ENCODE assay signal across 8 cellular contexts in the genomic region with DNA sequence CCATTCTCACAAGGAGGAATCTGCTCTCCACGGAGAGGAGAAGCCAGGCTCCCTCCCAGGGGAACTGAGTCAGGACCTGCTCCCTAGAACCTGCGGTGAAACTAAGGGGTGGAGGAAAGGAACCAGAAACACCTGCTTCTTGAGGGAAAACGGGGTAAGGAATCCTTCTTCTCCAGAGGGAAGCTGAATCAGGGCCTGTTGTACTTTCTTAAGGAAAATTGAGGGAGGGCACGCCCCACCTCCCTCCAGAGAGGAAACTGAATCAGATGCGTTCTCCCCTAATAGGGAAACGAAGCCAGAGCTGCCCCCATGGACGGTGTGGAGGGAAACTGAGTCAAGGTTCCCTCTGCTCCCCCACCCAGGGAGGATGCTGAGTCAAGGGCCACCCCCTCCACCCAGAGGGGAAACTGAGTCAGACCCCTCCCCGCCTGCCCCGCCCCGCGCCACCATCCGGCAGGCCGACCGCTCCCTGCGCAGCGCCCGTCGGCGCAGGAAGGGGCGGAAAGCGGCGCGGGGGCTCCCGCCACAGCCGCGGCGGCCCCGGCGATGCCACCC. TPM values are rescaled to one million over a fixed set of nuclear protein-coding genes. Genes with fewer than 3 reads are reported as not detected.
DNase-seq lines count a peak whose midpoint lies in the region; ATAC-seq and TF ChIP-seq lines count a peak whose summit lies in the region.

No MANE protein-coding gene starts in this region.

- H3K4me3 ChIP-seq in mesodermal cell (ENCODE audit: extremely low read depth, insufficient read depth, low read length, poor library complexity, severe bottlenecking), result peak overlapping the region; percentile 78

- peak overlapping the region; percentile 95 for H3K27ac ChIP-seq in mesodermal cell (ENCODE audit: low read depth, low read length, severe bottlenecking)

- peaks cover 49% of the 10 kb centered on the region for H3K36me3 ChIP-seq in mesodermal cell (ENCODE audit: control insufficient read depth, insufficient read depth, low read length)

- peak; percentile 8 for ATAC-seq in HG03196 (IDR thresholded peaks at IDR 0.05; ENCODE audit: unreplicated experiment)

- 0 to 1% methylated on average over 15 to 22 of the region's 29 CpGs for WGBS in mesodermal cell (ENCODE audit: insufficient coverage in 2 of 2), 2 experiments

- H3K4me1 ChIP-seq in mesodermal cell (ENCODE audit: control insufficient read depth, insufficient read depth, low read length, poor library complexity, severe bottlenecking), result peaks cover 17% of the 10 kb centered on the region

- H3K27me3 Mint-ChIP-seq in brain, result peaks cover 5% of the 10 kb centered on the region

- no peak for TF ChIP-seq CTCF in brain (conservative IDR thresholded peaks at IDR 0.05)

- H3K9me3 ChIP-seq in mesodermal cell (ENCODE audit: control insufficient read depth, low read length), result no peaks in the 10 kb centered on the region

- H3K27ac Mint-ChIP-seq in brain, result peak overlapping the region in 4 of 5 experiments; percentile 57 to 90 (median 84)

- H3K4me3 Mint-ChIP-seq in brain, result peak overlapping the region; percentile 82 to 90 (median 85)

- H3K36me3 Mint-ChIP-seq in brain, result peaks cover 33% of the 10 kb centered on the region

- DNase-seq in GM04504 (ENCODE audit: low read depth) (peak; percentile 1), NCI-H2171 treated with DMSO at 0.1 percent for 48 hours (lab: John Stamatoyannopoulos, UW) (no peak), NCI-H1048 (lab: John Stamatoyannopoulos, UW) (no peak), NCI-H748 (lab: John Stamatoyannopoulos, UW; ENCODE audit: unreplicated experiment) (no peak), NCI-H1105 (lab: John Stamatoyannopoulos, UW) (no peak)

- H3K4me1 Mint-ChIP-seq in brain, result peaks cover 24% of the 10 kb centered on the region

- no peaks in the 10 kb centered on the region for H3K9me3 Mint-ChIP-seq in brain

RNA-seq across cellular contexts. Expression of a gene that starts 0.4 kb away (rescaled TPM):
- polyA plus RNA-seq in brain (ENCODE audit: insufficient read depth, low read depth, low replicate concordance), result 83.9 TPM
- 50.7 TPM for polyA plus RNA-seq in mesodermal cell (2013, experiment 1 of 2)
- 42.5 TPM for polyA plus RNA-seq in mesodermal cell (2013, experiment 2 of 2)

RNA-seq across cellular contexts. Expression of a gene that starts 24.4 kb away (rescaled TPM):
- polyA plus RNA-seq in brain (ENCODE audit: insufficient read depth, low read depth, low replicate concordance), result 33.7 TPM
- polyA plus RNA-seq in mesodermal cell (2013, experiment 1 of 2), result 57.2 TPM
- polyA plus RNA-seq in mesodermal cell (2013, experiment 2 of 2), result 46.6 TPM

RNA-seq across cellular contexts. Expression of a gene that starts 46.7 kb away (rescaled TPM):
- 29.6 TPM for polyA plus RNA-seq in brain (ENCODE audit: insufficient read depth, low read depth, low replicate concordance)
- polyA plus RNA-seq in mesodermal cell (2013, experiment 1 of 2), result 25.5 TPM
- 21.0 TPM for polyA plus RNA-seq in mesodermal cell (2013, experiment 2 of 2)

RNA-seq across cellular contexts. Expression of a gene that starts 48.3 kb away (rescaled TPM):
- 79.2 TPM for polyA plus RNA-seq in brain (ENCODE audit: insufficient read depth, low read depth, low replicate concordance)
- polyA plus RNA-seq in mesodermal cell (2013, experiment 1 of 2), result 76.0 TPM
- polyA plus RNA-seq in mesodermal cell (2013, experiment 2 of 2), result 51.9 TPM

RNA-seq across cellular contexts. Expression of a gene that starts 49.7 kb away (rescaled TPM):
- 93.3 TPM for polyA plus RNA-seq in brain (ENCODE audit: insufficient read depth, low read depth, low replicate concordance)
- polyA plus RNA-seq in mesodermal cell (2013, experiment 1 of 2), result 31.4 TPM
- polyA plus RNA-seq in mesodermal cell (2013, experiment 2 of 2), result 29.6 TPM
